In genomic region chr2:240559271-240559670, GRCh38 we compare ENCODE assay signal across 10 cellular contexts. TPM values are rescaled to one million over a fixed set of nuclear protein-coding genes. Genes with fewer than 3 reads are reported as not detected.
DNase-seq lines count a peak whose midpoint lies in the region; ATAC-seq and TF ChIP-seq lines count a peak whose summit lies in the region.
"Had no signal": no experiment of that assay in that cellular context is flagged by ENCODE, and none has a peak within 500 bp of the region (broad histone marks: within the 10 kb centered on the region; RNA-seq: fewer than 3 reads in every experiment).

No MANE protein-coding gene starts in this region.

- no peaks in the 10 kb centered on the region for H3K9me3 Mint-ChIP-seq in activated naive CD4-positive, alpha-beta T cell treated with anti-CD3 and anti-CD28 coated beads for 36 hours
- no peaks in the 10 kb centered on the region for H3K9me3 Mint-ChIP-seq in activated CD4-positive, alpha-beta memory T cell treated with anti-CD3 and anti-CD28 coated beads for 36 hours
- H3K9me3 Mint-ChIP-seq in stimulated activated naive CD8-positive, alpha-beta T cell treated with anti-CD3 and anti-CD28 coated beads, Interleukin-15, amount 100 ng/mL, for 72 hours: no peaks in the 10 kb centered on the region

- H3K4me3 ChIP-seq in fibroblast of the aortic adventitia (ENCODE audit: low read depth, low read length): peak overlapping the region; percentile 74

- intact Hi-C loops in activated naive CD4-positive, alpha-beta T cell treated with anti-CD3 and anti-CD28 coated beads for 36 hours (cut with micrococcal nuclease): no loop called here
- intact Hi-C loops in activated CD4-positive, alpha-beta memory T cell treated with anti-CD3 and anti-CD28 coated beads for 36 hours (cut with micrococcal nuclease): no loop called here

- H3K4me3 Mint-ChIP-seq in activated naive CD4-positive, alpha-beta T cell treated with anti-CD3 and anti-CD28 coated beads for 36 hours: peak overlapping the region; percentile 74
- H3K4me3 Mint-ChIP-seq in activated CD4-positive, alpha-beta memory T cell treated with anti-CD3 and anti-CD28 coated beads for 36 hours: peak overlapping the region; percentile 88
- H3K4me3 Mint-ChIP-seq in stimulated activated naive CD8-positive, alpha-beta T cell treated with anti-CD3 and anti-CD28 coated beads, Interleukin-15, amount 100 ng/mL, for 72 hours: peak overlapping the region; percentile 89 to 96

- DNase-seq in activated naive CD4-positive, alpha-beta T cell treated with anti-CD3 and anti-CD28 coated beads for 36 hours: no peak
- no peak for DNase-seq in activated naive CD4-positive, alpha-beta T cell treated with Interleukin-2 at 50 U/mL for 16 hours
- no peak for DNase-seq in activated CD4-positive, alpha-beta memory T cell treated with anti-CD3 and anti-CD28 coated beads for 36 hours
- DNase-seq in fibroblast of the aortic adventitia (ENCODE audit: low read depth) (no peak), NCI-H510A treated with DMSO at 0.1 percent for 48 hours (lab: John Stamatoyannopoulos, UW) (no peak), occipital lobe (lab: John Stamatoyannopoulos, UW) (no peak), NCI-H187 treated with DMSO at 0.1 percent for 48 hours (lab: John Stamatoyannopoulos, UW) (no peak)
- peak in 1 of 2 donors; percentile 21 for DNase-seq in stimulated activated naive CD8-positive, alpha-beta T cell treated with anti-CD3 and anti-CD28 coated beads, Interleukin-15, amount 100 ng/mL, for 72 hours
- DNase-seq: mucosa of descending colon, NCI-H1105 had no signal

- no peak for ATAC-seq in stimulated activated naive CD8-positive, alpha-beta T cell treated with anti-CD3 and anti-CD28 coated beads, Interleukin-15, amount 100 ng/mL, for 72 hours

- POLR2A ChIA-PET in activated CD4-positive, alpha-beta memory T cell treated with anti-CD3 and anti-CD28 coated beads for 36 hours (lab: Charles Lee): interaction anchor here (1.2 to 1.3 kb wide), 2 partner anchors 28 to 45 kb away, joined by 4 to 5 read pairs; partner anchors contain the start of gene CAPN10

- H3K36me3 Mint-ChIP-seq in activated naive CD4-positive, alpha-beta T cell treated with anti-CD3 and anti-CD28 coated beads for 36 hours (ENCODE audit: low read depth): peaks cover 32% of the 10 kb centered on the region
- peaks cover 33% of the 10 kb centered on the region for H3K36me3 Mint-ChIP-seq in activated CD4-positive, alpha-beta memory T cell treated with anti-CD3 and anti-CD28 coated beads for 36 hours

- TF ChIP-seq CTCF in fibroblast of the aortic adventitia (IDR thresholded peaks at IDR 0.05; ENCODE audit: insufficient read depth, low read length): no peak

- CTCF ChIA-PET in activated naive CD4-positive, alpha-beta T cell treated with anti-CD3 and anti-CD28 coated beads for 36 hours (lab: Charles Lee): interaction anchor here (0.6 to 1.7 kb wide), 2 partner anchors 27 to 45 kb away, joined by 5 read pairs; partner anchors contain the start of gene CAPN10
- CTCF ChIA-PET in activated CD4-positive, alpha-beta memory T cell treated with anti-CD3 and anti-CD28 coated beads for 36 hours (lab: Charles Lee): interaction anchor here (1.2 kb wide), 3 partner anchors 21 to 45 kb away, joined by 4 to 7 read pairs (median 4); partner anchors contain the start of gene CAPN10

- peaks cover 60% of the 10 kb centered on the region for H3K4me1 Mint-ChIP-seq in activated naive CD4-positive, alpha-beta T cell treated with anti-CD3 and anti-CD28 coated beads for 36 hours (ENCODE audit: low read depth)
- H3K4me1 Mint-ChIP-seq in activated CD4-positive, alpha-beta memory T cell treated with anti-CD3 and anti-CD28 coated beads for 36 hours (ENCODE audit: low read depth): peaks cover 62% of the 10 kb centered on the region
- peaks cover 78% of the 10 kb centered on the region for H3K4me1 Mint-ChIP-seq in stimulated activated naive CD8-positive, alpha-beta T cell treated with anti-CD3 and anti-CD28 coated beads, Interleukin-15, amount 100 ng/mL, for 72 hours

- H3K27me3 Mint-ChIP-seq in activated naive CD4-positive, alpha-beta T cell treated with anti-CD3 and anti-CD28 coated beads for 36 hours (ENCODE audit: low read depth): no peaks in the 10 kb centered on the region
- H3K27me3 Mint-ChIP-seq in activated CD4-positive, alpha-beta memory T cell treated with anti-CD3 and anti-CD28 coated beads for 36 hours: no peaks in the 10 kb centered on the region
- H3K27me3 Mint-ChIP-seq in stimulated activated naive CD8-positive, alpha-beta T cell treated with anti-CD3 and anti-CD28 coated beads, Interleukin-15, amount 100 ng/mL, for 72 hours: no peaks in the 10 kb centered on the region

- peak overlapping the region; percentile 74 for H3K27ac Mint-ChIP-seq in activated naive CD4-positive, alpha-beta T cell treated with anti-CD3 and anti-CD28 coated beads for 36 hours
- peak overlapping the region; percentile 84 for H3K27ac Mint-ChIP-seq in activated CD4-positive, alpha-beta memory T cell treated with anti-CD3 and anti-CD28 coated beads for 36 hours
- H3K27ac Mint-ChIP-seq in stimulated activated naive CD8-positive, alpha-beta T cell treated with anti-CD3 and anti-CD28 coated beads, Interleukin-15, amount 100 ng/mL, for 72 hours: no peak overlapping the region

RNA-seq across cellular contexts. Expression of gene DUSP28, which starts 0.9 kb away (rescaled TPM):
- 1 to 10 TPM; 5.1 to 5.6 TPM for total RNA-seq in activated naive CD4-positive, alpha-beta T cell treated with anti-CD3 and anti-CD28 coated beads for 36 hours
- 1 to 10 TPM; 4.1 to 4.2 TPM for total RNA-seq in activated CD4-positive, alpha-beta memory T cell treated with anti-CD3 and anti-CD28 coated beads for 36 hours
- total RNA-seq in fibroblast of the aortic adventitia (ENCODE audit: low replicate concordance) (3.6 and 6.1 TPM in 2 replicates), occipital lobe (8.9 TPM)

RNA-seq across cellular contexts. Expression of gene ANKMY1, which starts 1.5 kb away (rescaled TPM):
- total RNA-seq in activated naive CD4-positive, alpha-beta T cell treated with anti-CD3 and anti-CD28 coated beads for 36 hours: 10 to 100 TPM; 17.0 to 17.4 TPM
- total RNA-seq in activated CD4-positive, alpha-beta memory T cell treated with anti-CD3 and anti-CD28 coated beads for 36 hours: 10 to 100 TPM; 18.4 to 19.1 TPM
- 10.7 and 11.0 TPM in 2 replicates for total RNA-seq in fibroblast of the aortic adventitia (ENCODE audit: low replicate concordance)
- total RNA-seq in occipital lobe: 5.6 TPM

RNA-seq across cellular contexts. Expression of gene RNPEPL1, which starts 9.0 kb away (rescaled TPM):
- total RNA-seq in activated naive CD4-positive, alpha-beta T cell treated with anti-CD3 and anti-CD28 coated beads for 36 hours: 10 to 100 TPM; 40.3 to 44.3 TPM
- total RNA-seq in activated CD4-positive, alpha-beta memory T cell treated with anti-CD3 and anti-CD28 coated beads for 36 hours: 10 to 100 TPM; 55.2 to 56.0 TPM
- total RNA-seq in fibroblast of the aortic adventitia (ENCODE audit: low replicate concordance) (11.3 and 12.7 TPM in 2 replicates), occipital lobe (4.4 TPM)

RNA-seq across cellular contexts. Expression of gene CAPN10, which starts 27.3 kb away (rescaled TPM):
- total RNA-seq in activated naive CD4-positive, alpha-beta T cell treated with anti-CD3 and anti-CD28 coated beads for 36 hours: 10 to 100 TPM; 24.9 to 28.5 TPM
- total RNA-seq in activated CD4-positive, alpha-beta memory T cell treated with anti-CD3 and anti-CD28 coated beads for 36 hours: 10 to 100 TPM; 32.6 to 33.9 TPM
- total RNA-seq in fibroblast of the aortic adventitia (ENCODE audit: low replicate concordance) (14.3 and 44.2 TPM in 2 replicates), occipital lobe (27.1 TPM)

Comparison
In these comparisons a context has a peak if more than half of its experiments do, and no peak if none do; other contexts are left out.
1. H3K27ac Mint-ChIP-seq: peak in activated naive CD4-positive, alpha-beta T cell treated with anti-CD3 and anti-CD28 coated beads for 36 hours (single experiment) and activated CD4-positive, alpha-beta memory T cell treated with anti-CD3 and anti-CD28 coated beads for 36 hours (single experiment); none in stimulated activated naive CD8-positive, alpha-beta T cell treated with anti-CD3 and anti-CD28 coated beads, Interleukin-15, amount 100 ng/mL, for 72 hours (0 of 2).
2. Peak in every context shown above with its lines, with median percentiles within 50 percentile points of each other: H3K4me3 Mint-ChIP-seq.